Comparison of ENCODE assay signal across 23 cellular contexts in the genomic region with DNA sequence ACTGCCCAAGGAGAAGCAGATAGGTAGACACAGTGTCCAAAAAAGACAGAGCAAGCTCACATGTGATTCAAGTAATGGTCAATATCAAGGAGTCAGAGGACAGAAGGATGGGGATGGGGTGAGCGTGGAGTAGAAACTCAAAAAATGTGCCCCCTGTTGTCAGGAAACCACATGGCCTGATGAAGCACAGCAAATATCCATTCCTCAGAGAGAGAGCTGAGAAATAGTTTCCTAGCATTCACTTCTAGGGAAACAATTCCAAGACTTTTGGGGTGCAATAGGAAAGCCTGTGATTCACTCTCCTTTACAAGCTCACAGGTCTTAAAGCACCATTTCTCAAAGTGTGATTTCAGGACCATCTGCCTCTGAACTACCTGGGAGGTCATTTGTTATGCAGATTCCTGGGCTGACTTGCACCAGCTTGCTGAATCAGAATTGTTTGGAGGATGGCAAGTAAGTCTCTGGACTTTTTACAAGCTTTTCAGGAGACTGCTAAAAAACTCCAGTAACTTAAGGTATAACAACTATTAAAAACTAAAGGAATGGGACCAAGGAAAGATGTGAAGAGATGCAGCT.
"Had no signal": no experiment of that assay in that cellular context is flagged by ENCODE, and none has a peak within 500 bp of the region (broad histone marks: within the 10 kb centered on the region; RNA-seq: fewer than 3 reads in every experiment).

No MANE protein-coding gene starts in this region.

- H3K4me3 Mint-ChIP-seq: activated CD4-positive, alpha-beta T cell treated with anti-CD3 and anti-CD28 coated beads, Interleukin-2, amount 10 ng/mL, durations not matched to agents 24 days and 14 days; activated CD8-positive, alpha-beta T cell treated with anti-CD3 and anti-CD28 coated beads for 36 hours; activated naive CD4-positive, alpha-beta T cell treated with anti-CD3 and anti-CD28 coated beads, Interleukin-2, amount 10 ng/mL, durations not matched to agents 7 days and 5 days; activated naive CD8-positive, alpha-beta T cell treated with anti-CD3 and anti-CD28 coated beads, Interleukin-2, amount 50 U/mL, for 24 hours; activated T-cell treated with anti-CD3 and anti-CD28 coated beads, Interleukin-2, amount 50 U/mL, for 24 hours; neural crest cell; stimulated activated naive B cell treated with anti-CD40 and anti-IgM and Interleukin-4, amounts not matched to agents 10 μg/mL and 1 μg/mL and 100 μg/mL, for 72 hours; T-cell had no signal

- H3K4me1 Mint-ChIP-seq: activated CD4-positive, alpha-beta T cell treated with anti-CD3 and anti-CD28 coated beads, Interleukin-2, amount 10 ng/mL, durations not matched to agents 24 days and 14 days; activated naive CD4-positive, alpha-beta T cell treated with anti-CD3 and anti-CD28 coated beads, Interleukin-2, amount 10 ng/mL, durations not matched to agents 7 days and 5 days; activated naive CD8-positive, alpha-beta T cell treated with anti-CD3 and anti-CD28 coated beads, Interleukin-2, amount 50 U/mL, for 24 hours; neural crest cell; stimulated activated naive B cell treated with anti-CD40 and anti-IgM and Interleukin-4, amounts not matched to agents 10 μg/mL and 1 μg/mL and 100 μg/mL, for 72 hours; T-cell had no signal

- H3K4me3 ChIP-seq: ascending aorta, breast epithelium, gastrocnemius medialis, left ventricle myocardium inferior, spleen, thoracic aorta, upper lobe of left lung had no signal

- H3K27ac Mint-ChIP-seq: activated CD4-positive, alpha-beta T cell treated with anti-CD3 and anti-CD28 coated beads, Interleukin-2, amount 10 ng/mL, durations not matched to agents 24 days and 14 days; activated CD8-positive, alpha-beta T cell treated with anti-CD3 and anti-CD28 coated beads for 36 hours; activated naive CD4-positive, alpha-beta T cell treated with anti-CD3 and anti-CD28 coated beads, Interleukin-2, amount 10 ng/mL, durations not matched to agents 7 days and 5 days; activated naive CD8-positive, alpha-beta T cell treated with anti-CD3 and anti-CD28 coated beads, Interleukin-2, amount 50 U/mL, for 24 hours; activated T-cell treated with anti-CD3 and anti-CD28 coated beads, Interleukin-2, amount 50 U/mL, for 24 hours; activated T-helper 2 cell treated with anti-CD3 and anti-CD28 coated beads, Interferon-gamma antibody, Interleukin-2, Interleukin-4, amounts not matched to agents 10 μg/mL and 5 μg/mL and 100 μg/mL, durations not matched to agents 14 hours and 24 hours and 36 hours; stimulated activated naive B cell treated with anti-CD40 and anti-IgM and Interleukin-4, amounts not matched to agents 10 μg/mL and 1 μg/mL and 100 μg/mL, for 72 hours; T-cell had no signal

- H3K4me1 ChIP-seq: breast epithelium, spleen, upper lobe of left lung had no signal

- H3K27ac ChIP-seq: ascending aorta, breast epithelium, gastrocnemius medialis, left ventricle myocardium inferior, spleen, thoracic aorta, upper lobe of left lung had no signal

- H3K36me3 ChIP-seq: ascending aorta, breast epithelium, gastrocnemius medialis, left ventricle myocardium inferior, spleen, thoracic aorta, upper lobe of left lung had no signal

- DNase-seq: activated CD4-positive, alpha-beta T cell treated with anti-CD3 and anti-CD28 coated beads, Interleukin-2, amount 10 ng/mL, durations not matched to agents 24 days and 14 days; activated CD8-positive, alpha-beta T cell treated with anti-CD3 and anti-CD28 coated beads for 36 hours; activated naive CD4-positive, alpha-beta T cell treated with anti-CD3 and anti-CD28 coated beads, Interleukin-2, amount 10 ng/mL, durations not matched to agents 7 days and 5 days; activated naive CD8-positive, alpha-beta T cell treated with anti-CD3 and anti-CD28 coated beads, Interleukin-2, amount 50 U/mL, for 24 hours; activated T-cell treated with anti-CD3 and anti-CD28 coated beads, Interleukin-2, amount 50 U/mL, for 24 hours; cortex of kidney; effector CD4-positive, alpha-beta T cell; gastrocnemius medialis; head of caudate nucleus; kidney; left ventricle myocardium inferior; spleen; stimulated activated CD4-positive, alpha-beta T cell treated with anti-CD3 and anti-CD28 coated beads, Interleukin-4, amount 100 ng/mL, for 4 hours; stimulated activated naive B cell treated with anti-CD40 and anti-IgM and Interleukin-4, amounts not matched to agents 10 μg/mL and 1 μg/mL and 100 μg/mL, for 72 hours; T-cell; upper lobe of left lung had no signal

- H3K36me3 Mint-ChIP-seq: activated naive CD4-positive, alpha-beta T cell treated with anti-CD3 and anti-CD28 coated beads, Interleukin-2, amount 10 ng/mL, durations not matched to agents 7 days and 5 days; stimulated activated naive B cell treated with anti-CD40 and anti-IgM and Interleukin-4, amounts not matched to agents 10 μg/mL and 1 μg/mL and 100 μg/mL, for 72 hours; T-cell had no signal

- H3K27me3 ChIP-seq: ascending aorta, breast epithelium, gastrocnemius medialis, spleen, upper lobe of left lung had no signal

- H3K9me3 ChIP-seq: ascending aorta, breast epithelium, gastrocnemius medialis, left ventricle myocardium inferior, thoracic aorta, upper lobe of left lung had no signal

- H3K27me3 Mint-ChIP-seq: activated CD4-positive, alpha-beta T cell treated with anti-CD3 and anti-CD28 coated beads, Interleukin-2, amount 10 ng/mL, durations not matched to agents 24 days and 14 days; activated CD8-positive, alpha-beta T cell treated with anti-CD3 and anti-CD28 coated beads for 36 hours; activated naive CD4-positive, alpha-beta T cell treated with anti-CD3 and anti-CD28 coated beads, Interleukin-2, amount 10 ng/mL, durations not matched to agents 7 days and 5 days; activated T-cell treated with anti-CD3 and anti-CD28 coated beads, Interleukin-2, amount 50 U/mL, for 24 hours; stimulated activated naive B cell treated with anti-CD40 and anti-IgM and Interleukin-4, amounts not matched to agents 10 μg/mL and 1 μg/mL and 100 μg/mL, for 72 hours had no signal

- ATAC-seq: activated CD8-positive, alpha-beta T cell treated with anti-CD3 and anti-CD28 coated beads for 36 hours; activated naive CD8-positive, alpha-beta T cell treated with anti-CD3 and anti-CD28 coated beads, Interleukin-2, amount 50 U/mL, for 24 hours; esophagus mucosa; gastrocnemius medialis; sciatic nerve; stimulated activated naive B cell treated with anti-CD40 and anti-IgM and Interleukin-4, amounts not matched to agents 10 μg/mL and 1 μg/mL and 100 μg/mL, for 72 hours; T-cell had no signal
